ENCODE assay signal across 9 cellular contexts in the genomic region with DNA sequence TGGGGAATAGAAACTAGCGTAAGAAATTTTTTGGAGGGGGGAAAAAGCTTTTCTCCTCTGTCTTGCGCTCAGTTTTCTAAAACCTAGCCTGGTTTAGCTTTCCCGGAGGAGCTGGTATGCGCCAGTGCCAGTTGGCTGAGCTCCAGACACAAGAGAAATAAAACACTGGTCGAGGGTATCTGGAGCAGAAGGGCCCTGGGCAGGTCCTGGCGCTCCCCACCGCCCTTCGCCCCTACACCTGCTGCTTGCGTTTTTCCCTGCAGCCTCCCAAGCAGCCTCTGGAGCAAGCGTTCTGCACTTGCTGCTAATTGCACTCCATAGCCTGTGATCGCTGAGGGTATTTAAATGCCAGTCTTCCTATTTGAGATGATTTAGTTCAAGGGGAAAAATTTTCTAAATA. TPM values are rescaled to one million over a fixed set of nuclear protein-coding genes. Genes with fewer than 3 reads are reported as not detected.
DNase-seq lines count a peak whose midpoint lies in the region; ATAC-seq and TF ChIP-seq lines count a peak whose summit lies in the region.
"Had no signal": no experiment of that assay in that cellular context is flagged by ENCODE, and none has a peak within 500 bp of the region (broad histone marks: within the 10 kb centered on the region; RNA-seq: fewer than 3 reads in every experiment).

No MANE protein-coding gene starts in this region.

- H3K27ac ChIP-seq in brain microvascular endothelial cell (no peak overlapping the region), transverse colon (peak overlapping the region in 3 of 4 donors; percentile 9 to 61 (median 55))
- H3K27ac ChIP-seq: SJSA1 had no signal

- no peaks in the 10 kb centered on the region for H3K9me3 ChIP-seq in transverse colon
- H3K9me3 ChIP-seq: SJSA1 had no signal

- no peak for TF ChIP-seq CTCF in brain microvascular endothelial cell (IDR thresholded peaks at IDR 0.05; ENCODE audit: low read depth, low read length, missing control alignments)
- TF ChIP-seq CTCF in transverse colon (IDR thresholded peaks at IDR 0.05) = no peak

- H3K4me3 ChIP-seq in brain microvascular endothelial cell (ENCODE audit: low read depth, low read length) (peak overlapping the region; percentile 77), transverse colon (peak overlapping the region in 3 of 4 donors; percentile 16 to 45 (median 34))
- H3K4me3 ChIP-seq: SJSA1 had no signal

- no peak for ATAC-seq in GM18873 (IDR thresholded peaks at IDR 0.05; ENCODE audit: low FRiP score, unreplicated experiment)

- peaks cover 0 to 38% (median 13%) of the 10 kb centered on the region in 4 donors for H3K4me1 ChIP-seq in transverse colon
- H3K4me1 ChIP-seq: SJSA1 had no signal

- in situ Hi-C loops in brain microvascular endothelial cell (cut with HindIII; ENCODE audit: low pct_ligation_motif_present, low sequenced_read_pairs) = no loop called here
- in situ Hi-C loops in transverse colon (cut with MboI; ENCODE audit: low pct_ligation_motif_present in 1 of 4, low pct_unique_long_range_greater_than_20kb in 1 of 4, low sequenced_read_pairs in 3 of 4) = no loop called here

- TF ChIP-seq EP300 in transverse colon (IDR thresholded peaks at IDR 0.05; ENCODE audit: low read depth) = no peak

- H3K27me3 ChIP-seq in brain microvascular endothelial cell (replicated peaks) (no peaks in the 10 kb centered on the region), transverse colon (peaks cover 14% of the 10 kb centered on the region)

- TF ChIP-seq POLR2A in transverse colon (IDR thresholded peaks at IDR 0.05) (no peak), erythroblast (IDR thresholded peaks at IDR 0.05; ENCODE audit: low read length) (no peak)

- WGBS in transverse colon (ENCODE audit: low coverage in 1 of 2), 2 donors = 22 to 25% methylated on average over 7 to 11 of the region's 11 CpGs

- DNase-seq in NCI-H748 (lab: John Stamatoyannopoulos, UW; ENCODE audit: unreplicated experiment) (peak; percentile 57), NCI-H748 treated with DMSO at 0.1 percent for 48 hours (lab: John Stamatoyannopoulos, UW) (no peak), brain microvascular endothelial cell (no peak), islet precursor cell (peak; percentile 56), transverse colon (peak; percentile 57), erythroblast (lab: John Stamatoyannopoulos, UW) (no peak)
- no peak for DNase-seq in effector CD4-positive, alpha-beta T cell

- no peaks in the 10 kb centered on the region for H3K36me3 ChIP-seq in brain microvascular endothelial cell (replicated peaks)
- no peaks in the 10 kb centered on the region for H3K36me3 ChIP-seq in transverse colon
- H3K36me3 ChIP-seq: SJSA1 had no signal

- intact Hi-C loops in transverse colon (cut with DNase I; ENCODE audit: low total_unique reads) = no loop called here

RNA-seq across cellular contexts. Expression of a gene that starts 0.8 kb away (rescaled TPM):
- total RNA-seq in transverse colon = 1 to 10 TPM in 3 of 4 donors, not detected in 1; 1.2 to 4.0 (median 4.0) TPM
- total RNA-seq: SJSA1 had no signal

RNA-seq across cellular contexts. Expression of a gene that starts 57.5 kb away (rescaled TPM):
- not detected for total RNA-seq in transverse colon

Comparison
In these comparisons a context has a peak if more than half of its experiments do, and no peak if none do; other contexts are left out.
1. DNase-seq: peak in NCI-H748 (single experiment), islet precursor cell (single experiment) and transverse colon (single experiment); none in NCI-H748 treated with DMSO at 0.1 percent for 48 hours (single experiment), brain microvascular endothelial cell (single experiment), effector CD4-positive, alpha-beta T cell (single experiment) and erythroblast (0 of 2).